19 cellular contexts compared by ENCODE assay signal in genomic region chr3:52347716-52348635, GRCh38. TPM values are rescaled to one million over a fixed set of nuclear protein-coding genes. Genes with fewer than 3 reads are reported as not detected.
DNase-seq lines count a peak whose midpoint lies in the region; ATAC-seq and TF ChIP-seq lines count a peak whose summit lies in the region.
"Had no signal": no experiment of that assay in that cellular context is flagged by ENCODE, and none has a peak within 500 bp of the region (broad histone marks: within the 10 kb centered on the region; RNA-seq: fewer than 3 reads in every experiment).

No MANE protein-coding gene starts in this region.

- no peak overlapping the region for H3K4ac ChIP-seq in H9 (ENCODE audit: low read depth, low read length)

- H2AFZ ChIP-seq in H9 (ENCODE audit: low read length) (no peak overlapping the region), osteoblast (ENCODE audit: low read length) (no peak overlapping the region)
- H2AFZ ChIP-seq: GM23248 had no signal

- no peak overlapping the region for H3K18ac ChIP-seq in H9 (ENCODE audit: insufficient read length, low read depth, low read length)

- H3K23ac ChIP-seq in H9 (ENCODE audit: insufficient read length, low read depth, low read length), result no peak overlapping the region

- H4K8ac ChIP-seq in H9 (replicated peaks; ENCODE audit: insufficient read length, low read depth, low read length), result no peak overlapping the region

- H2BK5ac ChIP-seq in H9 (ENCODE audit: insufficient read length, low read length), result no peak overlapping the region

- CTCF ChIA-PET in Panc1 (lab: Charles Lee) (interaction anchor here (0.7 kb wide), 1 partner anchor 9 kb away, joined by 4 read pairs; no protein-coding TSS in a partner anchor), GM10248 (lab: Yijun Ruan, JAX) (interaction anchor here (1.3 to 5.2 kb wide), 5 partner anchors 10 to 128 kb away, joined by 3 to 27 read pairs (median 8); no protein-coding TSS in a partner anchor)

- no peak overlapping the region for H2BK12ac ChIP-seq in H9 (ENCODE audit: insufficient read length, low read depth, low read length)

- DNase-seq in H9 (no peak), Panc1 (ENCODE audit: low read depth, low spot score) (no peak), osteoblast (ENCODE audit: insufficient read length, low spot score, missing footprints) (peak; percentile 65), NCI-H510A treated with DMSO at 0.1 percent for 48 hours (lab: John Stamatoyannopoulos, UW) (no peak), GM10248 (ENCODE audit: extremely low spot score) (no peak)
- DNase-seq in central memory CD8-positive, alpha-beta T cell (ENCODE audit: low spot score in 2 of 2), result no peak
- no peak for DNase-seq in activated CD4-positive, alpha-beta T cell treated with anti-CD3 and anti-CD28 coated beads, Interleukin-2, amount 50 U/mL, for 4 hours
- DNase-seq: ACHN; CD4-positive, alpha-beta memory T cell; DMS79; GM23248; NCI-H1417; NCI-H187 treated with DMSO at 0.1 percent for 48 hours; NCI-H345; PC-3 had no signal

- H2BK20ac ChIP-seq in H9 (ENCODE audit: low read depth, low read length, poor library complexity, severe bottlenecking), result no peak overlapping the region

- ATAC-seq in Panc1 (0 out of 2 replicates have a peak, but pooled peaks have one; percentile 29), GM18498 (IDR thresholded peaks at IDR 0.05; ENCODE audit: unreplicated experiment) (no peak)
- no peak for ATAC-seq in central memory CD8-positive, alpha-beta T cell (replicated peaks; ENCODE audit: extremely low read depth, poor library complexity, severe bottlenecking)
- ATAC-seq: GM12878, PC-3 had no signal

- peaks cover 10% of the 10 kb centered on the region for H3K27me3 Mint-ChIP-seq in H9 (ENCODE audit: low read depth)
- H3K27me3 Mint-ChIP-seq in central memory CD8-positive, alpha-beta T cell, result no peaks in the 10 kb centered on the region
- H3K27me3 Mint-ChIP-seq: B cell; CD4-positive, alpha-beta memory T cell had no signal

- H3K4me1 Mint-ChIP-seq in H9, result peaks cover 0 to 4% of the 10 kb centered on the region in 2 experiments; a peak in 1 of 4 replicates
- no peaks in the 10 kb centered on the region for H3K4me1 Mint-ChIP-seq in central memory CD8-positive, alpha-beta T cell
- H3K4me1 Mint-ChIP-seq: B cell; CD4-positive, alpha-beta memory T cell had no signal

- in situ Hi-C loops in Panc1 (cut with HindIII; ENCODE audit: low pct_unique_long_range_greater_than_20kb, low sequenced_read_pairs), result no loop called here

- no peak overlapping the region for H3T11ph ChIP-seq in H9 (ENCODE audit: low read length)

- H3K27me3 ChIP-seq in H9 (ENCODE audit: insufficient read depth, low read length) (no peaks in the 10 kb centered on the region), Panc1 (ENCODE audit: control insufficient read depth, insufficient read depth, low read length) (no peaks in the 10 kb centered on the region), osteoblast (ENCODE audit: insufficient read depth, low read length) (no peaks in the 10 kb centered on the region)

- no peak overlapping the region for H3K4me2 ChIP-seq in H9 (ENCODE audit: insufficient read depth, insufficient read length, low read length)
- H3K4me2 ChIP-seq in osteoblast (ENCODE audit: insufficient read depth, low read length), result no peak overlapping the region

- H2BK15ac ChIP-seq in H9 (ENCODE audit: low read depth, low read length), result no peak overlapping the region

- no peaks in the 10 kb centered on the region for H3K79me1 ChIP-seq in H9 (ENCODE audit: insufficient read depth, low read depth, low read length, poor library complexity, severe bottlenecking)

- no TSS peak for BruUV-seq in Panc1 (replicated peaks; lab: Mats Ljungman, UMichigan)

- no peak overlapping the region for H2BK120ac ChIP-seq in H9 (ENCODE audit: low read depth, low read length, poor library complexity, severe bottlenecking)

- H3K27ac ChIP-seq in H9 (ENCODE audit: insufficient read length, low read depth, low read length) (no peak overlapping the region), Panc1 (ENCODE audit: low read length) (no peak overlapping the region), osteoblast (ENCODE audit: low read depth, low read length) (no peak overlapping the region)
- H3K27ac ChIP-seq: GM23248, HL-60 had no signal

- H3K4me3 Mint-ChIP-seq in H9, result no peak overlapping the region; a peak in 1 of 5 replicates
- H3K4me3 Mint-ChIP-seq in central memory CD8-positive, alpha-beta T cell, result no peak overlapping the region
- H3K4me3 Mint-ChIP-seq: B cell; CD4-positive, alpha-beta memory T cell had no signal

- no peaks in the 10 kb centered on the region for H3K9me3 Mint-ChIP-seq in H9
- H3K9me3 Mint-ChIP-seq in central memory CD8-positive, alpha-beta T cell, result no peaks in the 10 kb centered on the region
- H3K9me3 Mint-ChIP-seq: CD4-positive, alpha-beta memory T cell had no signal

- no peak overlapping the region for H3K56ac ChIP-seq in H9 (ENCODE audit: insufficient read length, low read depth, low read length)

- H3K14ac ChIP-seq in H9 (ENCODE audit: insufficient read depth, low read length), result no peak overlapping the region; the same call in 1 of the 2 replicates

- H4K20me1 ChIP-seq in H9 (ENCODE audit: control insufficient read depth, insufficient read depth, insufficient read length) (no peaks in the 10 kb centered on the region), osteoblast (ENCODE audit: insufficient read depth, low read length) (peaks cover 8% of the 10 kb centered on the region)

- H3K9me3 ChIP-seq in H9 (ENCODE audit: control insufficient read depth, low read depth, low read length) (no peaks in the 10 kb centered on the region), Panc1 (ENCODE audit: control insufficient read depth, insufficient read depth, low read depth, low read length) (no peaks in the 10 kb centered on the region), osteoblast (ENCODE audit: low read depth, low read length) (no peaks in the 10 kb centered on the region)

- no peak for TF ChIP-seq CTCF in H9 (conservative IDR thresholded peaks at IDR 0.05)
- no peak for TF ChIP-seq CTCF in Panc1 (IDR thresholded peaks at IDR 0.05)
- TF ChIP-seq CTCF in osteoblast (IDR thresholded peaks at IDR 0.05; ENCODE audit: extremely low read depth, low read depth, low read length), result no peak
- no peak for TF ChIP-seq CTCF in GM10248 (IDR thresholded peaks at IDR 0.05; ENCODE audit: control extremely low read depth, extremely low read depth, low read depth, missing control alignments)

- H3K36me3 ChIP-seq in Panc1 (ENCODE audit: control insufficient read depth, insufficient read depth, low read length) (no peaks in the 10 kb centered on the region), osteoblast (ENCODE audit: insufficient read depth, low read length) (no peaks in the 10 kb centered on the region)

- no peak overlapping the region for H4K5ac ChIP-seq in H9 (ENCODE audit: insufficient read length, low read depth, low read length)

- H3K9ac ChIP-seq in H9 (ENCODE audit: extremely low read depth, insufficient read length, low read length), result no peak overlapping the region
- H3K9ac ChIP-seq: GM23248 had no signal

- no peaks in the 10 kb centered on the region for H3K79me2 ChIP-seq in H9 (ENCODE audit: insufficient read depth, low read length)
- H3K79me2 ChIP-seq in osteoblast (ENCODE audit: insufficient read depth, low read length), result no peaks in the 10 kb centered on the region

- H3K4me3 ChIP-seq in Panc1 (ENCODE audit: low read depth in 2 of 2, low read length in 2 of 2) (no peak overlapping the region), osteoblast (ENCODE audit: insufficient read depth, low read length) (no peak overlapping the region)
- H3K4me3 ChIP-seq: GM12878, GM23248 had no signal

- POLR2A ChIA-PET in Panc1 (lab: Charles Lee) (no interaction called here), GM10248 (lab: Yijun Ruan, JAX) (interaction anchor here (0.5 kb wide), 1 partner anchor 375 kb away, joined by 3 read pairs; no protein-coding TSS in a partner anchor)

- intact Hi-C loops in Panc1 (cut with micrococcal nuclease; ENCODE audit: unreplicated experiment), result no loop called here

- WGBS in H9 (ENCODE audit: extremely low coverage, insufficient read length, low lambda C conversion rate), result no CpG with 5 or more reads among the region's 13 CpGs

- no peak overlapping the region for H2AK5ac ChIP-seq in H9 (ENCODE audit: insufficient read length, low read length)

- no peak overlapping the region for H4K91ac ChIP-seq in H9 (ENCODE audit: insufficient read length, low read depth, low read length)

- H3K36me3 Mint-ChIP-seq in H9 (ENCODE audit: insufficient read depth in 1 of 3, low read depth in 3 of 3), result no peaks in the 10 kb centered on the region
- peaks cover 11% of the 10 kb centered on the region for H3K36me3 Mint-ChIP-seq in central memory CD8-positive, alpha-beta T cell (ENCODE audit: insufficient read depth)

- no peaks in the 10 kb centered on the region for H3K23me2 ChIP-seq in H9 (ENCODE audit: insufficient read length, low read depth, low read length, poor library complexity, severe bottlenecking)

- no peaks in the 10 kb centered on the region for H3K4me1 ChIP-seq in H9 (ENCODE audit: insufficient read depth, low read length)
- H3K4me1 ChIP-seq in Panc1 (ENCODE audit: control insufficient read depth, insufficient read depth, low read length), result no peaks in the 10 kb centered on the region
- H3K4me1 ChIP-seq in osteoblast (ENCODE audit: insufficient read depth, low read length), result peaks cover 21% of the 10 kb centered on the region

- H3K27ac Mint-ChIP-seq in H9, result peak overlapping the region in 2 of 3 experiments; percentile 9 to 18; a peak in 3 of 7 replicates
- peak overlapping the region; percentile 17 for H3K27ac Mint-ChIP-seq in central memory CD8-positive, alpha-beta T cell (ENCODE audit: low read depth)
- H3K27ac Mint-ChIP-seq: B cell had no signal

RNA-seq across cellular contexts. Expression of gene DNAH1, which starts 31.9 kb away (rescaled TPM):
- total RNA-seq in H9 (2021) (2.0 and 2.3 TPM in 2 replicates), Panc1 (2021; ENCODE audit: unreplicated experiment) (2.4 TPM), osteoblast (8.0 and 8.7 TPM in 2 replicates)
- polyA plus RNA-seq in Panc1 (2012; ENCODE audit: insufficient read length), result 2.4 TPM
